Comparison of ENCODE assay signal across 37 cellular contexts in genomic region chr17:63850401-63850800, GRCh38. TPM values are rescaled to one million over a fixed set of nuclear protein-coding genes. Genes with fewer than 3 reads are reported as not detected.
"Had no signal": no experiment of that assay in that cellular context is flagged by ENCODE, and none has a peak within 500 bp of the region (broad histone marks: within the 10 kb centered on the region; RNA-seq: fewer than 3 reads in every experiment).

No MANE protein-coding gene starts in this region.

- ATAC-seq: effector memory CD8-positive, alpha-beta T cell; gastrocnemius medialis; mucosa of descending colon; natural killer cell treated with Interleukin-12 subunit alpha and Interleukin-12 subunit beta and Interleukin-15 and Interleukin-18, amount 100 ng/mL, for 72 hours; pancreas; sciatic nerve; stimulated activated memory B cell treated with anti-CD40 and anti-IgM and Interleukin-4, amounts not matched to agents 10 μg/mL and 1 μg/mL and 100 μg/mL, for 72 hours; stimulated activated naive CD8-positive, alpha-beta T cell treated with anti-CD3 and anti-CD28 coated beads, Interleukin-15, Interleukin-2, amounts not matched to agents 100 U/mL and 50 U/mL, for 24 hours had no signal

- FAIRE-seq: endometrium, islet of Langerhans, pancreas, urothelium cell line had no signal

- H3K9me3 ChIP-seq: gastrocnemius medialis, mucosa of descending colon, neutrophil, pancreas, testis, tibial artery had no signal

- H3K4me3 ChIP-seq: coronary artery, esophagus squamous epithelium, gastrocnemius medialis, heart right ventricle, left lung, mucosa of descending colon, pancreas, tibial artery, upper lobe of left lung had no signal

- H3K27me3 ChIP-seq: esophagus squamous epithelium, gastrocnemius medialis, heart right ventricle, left lung, pancreas, testis, tibial artery, upper lobe of left lung had no signal

- H3K4me1 ChIP-seq: left lung had no signal

- DNase-seq: dermis blood vessel endothelial cell; effector memory CD8-positive, alpha-beta T cell; erythroblast; esophagus squamous epithelium; gastrocnemius medialis; heart right ventricle; hippocampal formation; left cardiac atrium; left lung; mesenchymal stem cell; mucosa of descending colon; naive B cell; pancreas; stimulated activated CD4-positive, alpha-beta T cell treated with anti-CD3 and anti-CD28 coated beads, Interleukin-4, amount 100 ng/mL, for 4 hours; stimulated activated naive CD8-positive, alpha-beta T cell treated with anti-CD3 and anti-CD28 coated beads, Interleukin-15, Interleukin-2, amounts not matched to agents 100 U/mL and 50 U/mL, for 24 hours; substantia nigra; testis; tibial artery had no signal

- H3K27ac ChIP-seq: coronary artery, esophagus squamous epithelium, gastrocnemius medialis, heart right ventricle, left lung, neutrophil, pancreas, tibial artery, upper lobe of left lung had no signal

- H3K36me3 ChIP-seq: esophagus squamous epithelium, gastrocnemius medialis, heart right ventricle, left lung, neutrophil, pancreas, tibial artery, upper lobe of left lung had no signal

RNA-seq across cellular contexts. Expression of gene CSH2, which starts 23.1 kb away (rescaled TPM):
- total RNA-seq: chondrocyte; dermis blood vessel endothelial cell; esophagus squamous epithelium; fibroblast of villous mesenchyme; gastrocnemius medialis; heart right ventricle; kidney epithelial cell; left cardiac atrium; left lung; lower leg skin; lung microvascular endothelial cell; mesothelial cell of epicardium; mucosa of descending colon; natural killer cell treated with Interleukin-12 subunit alpha and Interleukin-12 subunit beta and Interleukin-15 and Interleukin-18, amount 100 ng/mL, for 72 hours; neural crest cell; omental fat pad; pancreas; progenitor cell of endocrine pancreas; sciatic nerve; skeletal muscle tissue; upper lobe of left lung had no signal
- polyA plus RNA-seq: heart right ventricle, pancreas had no signal

RNA-seq across cellular contexts. Expression of gene GH2, which starts 31.3 kb away (rescaled TPM):
- total RNA-seq: chondrocyte; dermis blood vessel endothelial cell; esophagus squamous epithelium; fibroblast of villous mesenchyme; gastrocnemius medialis; heart right ventricle; kidney epithelial cell; left cardiac atrium; left lung; lower leg skin; lung microvascular endothelial cell; mesothelial cell of epicardium; mucosa of descending colon; natural killer cell treated with Interleukin-12 subunit alpha and Interleukin-12 subunit beta and Interleukin-15 and Interleukin-18, amount 100 ng/mL, for 72 hours; neural crest cell; omental fat pad; pancreas; progenitor cell of endocrine pancreas; sciatic nerve; skeletal muscle tissue; upper lobe of left lung had no signal
- polyA plus RNA-seq: heart right ventricle, pancreas had no signal
